16 cellular contexts compared by ENCODE assay signal in genomic region chr1:187471555-187471954, GRCh38.
DNase-seq lines count a peak whose midpoint lies in the region; ATAC-seq and TF ChIP-seq lines count a peak whose summit lies in the region.
"Had no signal": no experiment of that assay in that cellular context is flagged by ENCODE, and none has a peak within 500 bp of the region (broad histone marks: within the 10 kb centered on the region; RNA-seq: fewer than 3 reads in every experiment).

No MANE protein-coding gene starts in this region.

- TF ChIP-seq POLR2A in right lobe of liver (IDR thresholded peaks at IDR 0.05) = no peak

- no peak overlapping the region for H3K27ac Mint-ChIP-seq in effector memory CD8-positive, alpha-beta T cell

- DNase-seq in EH (ENCODE audit: low read depth) (peak; percentile 27), NCI-H1417 (lab: John Stamatoyannopoulos, UW) (peak; percentile 22 to 87 (median 46)), amniotic stem cell (lab: John Stamatoyannopoulos, UW) (peak; percentile 29), non-pigmented ciliary epithelial cell (ENCODE audit: low read depth) (peak; percentile 43), right lobe of liver (no peak), NCI-H2029 (lab: John Stamatoyannopoulos, UW) (no peak)
- DNase-seq in stimulated activated CD4-positive, alpha-beta T cell treated with anti-CD3 and anti-CD28 coated beads, Interleukin-15, amount 100 ng/mL, for 24 hours = no peak
- no peak for DNase-seq in effector memory CD8-positive, alpha-beta T cell
- DNase-seq: activated CD4-positive, CD25-positive, alpha-beta regulatory T cell; activated CD8-positive, alpha-beta memory T cell treated with anti-CD3 and anti-CD28 coated beads for 24 hours; GOT3; left lung; nucleus accumbens; SHP77 treated with DMSO at 0.1 percent for 48 hours; T-helper 2 cell had no signal

- H3K9me3 ChIP-seq in right lobe of liver = no peaks in the 10 kb centered on the region

- H3K4me1 ChIP-seq in right lobe of liver = no peaks in the 10 kb centered on the region
- H3K4me1 ChIP-seq: left lung had no signal

- H3K27me3 Mint-ChIP-seq in effector memory CD8-positive, alpha-beta T cell = no peaks in the 10 kb centered on the region

- H3K27ac ChIP-seq in right lobe of liver = no peak overlapping the region
- H3K27ac ChIP-seq: left lung had no signal

- no peaks in the 10 kb centered on the region for H3K4me1 Mint-ChIP-seq in effector memory CD8-positive, alpha-beta T cell (ENCODE audit: low read depth in 2 of 2)

- H3K4me3 ChIP-seq in right lobe of liver = no peak overlapping the region
- H3K4me3 ChIP-seq: K562, left lung had no signal

- intact Hi-C loops in right lobe of liver (cut with DNase I) = no loop called here

- no peaks in the 10 kb centered on the region for H3K36me3 ChIP-seq in right lobe of liver
- H3K36me3 ChIP-seq: left lung had no signal

- 71% methylated on average over 2 of the region's 2 CpGs for WGBS in right lobe of liver (ENCODE audit: insufficient coverage, low coverage, low lambda C conversion rate, missing lambda C conversion rate)

- H3K4me3 Mint-ChIP-seq in effector memory CD8-positive, alpha-beta T cell = no peak overlapping the region

- H3K27me3 ChIP-seq in right lobe of liver = no peaks in the 10 kb centered on the region
- H3K27me3 ChIP-seq: left lung had no signal

- no peak for ATAC-seq in right lobe of liver
- ATAC-seq in effector memory CD8-positive, alpha-beta T cell (replicated peaks) = no peak
- ATAC-seq: K562, left lung had no signal

- no peak for TF ChIP-seq CTCF in right lobe of liver (IDR thresholded peaks at IDR 0.05)

- no peaks in the 10 kb centered on the region for H3K36me3 Mint-ChIP-seq in effector memory CD8-positive, alpha-beta T cell (ENCODE audit: insufficient read depth)

- peaks cover 13 to 28% of the 10 kb centered on the region in 2 donors for H3K9me3 Mint-ChIP-seq in effector memory CD8-positive, alpha-beta T cell

Comparison
In these comparisons a context has a peak if more than half of its experiments do, and no peak if none do; other contexts are left out.
1. DNase-seq: peak in EH (single experiment), NCI-H1417 (3 of 3), amniotic stem cell (single experiment) and non-pigmented ciliary epithelial cell (single experiment); none in stimulated activated CD4-positive, alpha-beta T cell treated with anti-CD3 and anti-CD28 coated beads, Interleukin-15, amount 100 ng/mL, for 24 hours (single experiment), right lobe of liver (0 of 3), effector memory CD8-positive, alpha-beta T cell (0 of 3) and NCI-H2029 (single experiment).